Comparison of ENCODE assay signal across 18 cellular contexts in the genomic region with DNA sequence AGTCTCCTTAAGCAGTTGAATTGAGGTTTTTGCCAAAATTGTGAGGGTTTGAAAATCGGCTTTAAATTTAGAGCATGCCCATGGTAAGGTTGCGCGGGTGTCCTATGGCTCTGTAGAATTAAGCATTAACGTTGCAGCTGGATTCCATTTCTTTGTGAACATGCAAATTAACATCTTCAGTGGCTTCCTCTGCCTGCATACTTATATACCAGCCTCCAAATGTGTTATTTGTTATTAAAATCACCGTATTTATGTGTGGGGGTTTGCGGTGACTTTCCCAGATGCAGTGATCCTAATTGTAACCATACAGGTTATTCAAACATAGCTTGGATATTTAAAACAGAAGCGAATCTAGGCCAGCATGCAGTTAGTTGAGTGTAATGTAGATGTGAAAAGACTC.
"Had no signal": no experiment of that assay in that cellular context is flagged by ENCODE, and none has a peak within 500 bp of the region (broad histone marks: within the 10 kb centered on the region; RNA-seq: fewer than 3 reads in every experiment).

No MANE protein-coding gene starts in this region.

- H3K36me3 ChIP-seq: breast epithelium, esophagus squamous epithelium, left lung, stomach, uterus had no signal

- H3K4me3 ChIP-seq: breast epithelium, esophagus squamous epithelium, left lung, stomach, uterus had no signal

- H3K27me3 ChIP-seq: breast epithelium, esophagus squamous epithelium, left lung, stomach, uterus had no signal

- H3K9me3 Mint-ChIP-seq: activated CD4-positive, alpha-beta memory T cell treated with anti-CD3 and anti-CD28 coated beads, Interleukin-2, amount 10 ng/mL, durations not matched to agents 7 days and 5 days; activated naive CD8-positive, alpha-beta T cell treated with anti-CD3 and anti-CD28 coated beads, Interleukin-2, amount 10 ng/mL, durations not matched to agents 7 days and 5 days; activated T-cell treated with anti-CD3 and anti-CD28 coated beads, Interleukin-2, amount 50 U/mL, for 72 hours had no signal

- H3K9me3 ChIP-seq: breast epithelium, esophagus squamous epithelium, left lung, stomach, uterus had no signal

- DNase-seq: activated CD4-positive, alpha-beta memory T cell treated with anti-CD3 and anti-CD28 coated beads, Interleukin-2, amount 10 ng/mL, durations not matched to agents 7 days and 5 days; activated CD4-positive, alpha-beta T cell treated with anti-CD3 and anti-CD28 coated beads for 36 hours; activated CD8-positive, alpha-beta memory T cell treated with anti-CD3 and anti-CD28 coated beads, Interleukin-2, amount 50 U/mL, for 4 hours; activated gamma-delta T cell treated with Interleukin-2 at 50 U/mL for 16 hours; activated naive CD8-positive, alpha-beta T cell treated with anti-CD3 and anti-CD28 coated beads, Interleukin-2, amount 10 ng/mL, durations not matched to agents 7 days and 5 days; activated T-cell treated with anti-CD3 and anti-CD28 coated beads, Interleukin-2, amount 50 U/mL, for 72 hours; anterior cingulate cortex; dermis blood vessel endothelial cell; esophagus squamous epithelium; foreskin fibroblast; left lung; mesendoderm; small intestine; stomach; T1000; uterus had no signal

- H3K27ac Mint-ChIP-seq: activated CD4-positive, alpha-beta memory T cell treated with anti-CD3 and anti-CD28 coated beads, Interleukin-2, amount 10 ng/mL, durations not matched to agents 7 days and 5 days; activated CD4-positive, alpha-beta T cell treated with anti-CD3 and anti-CD28 coated beads for 36 hours; activated naive CD8-positive, alpha-beta T cell treated with anti-CD3 and anti-CD28 coated beads, Interleukin-2, amount 10 ng/mL, durations not matched to agents 7 days and 5 days; activated T-cell treated with anti-CD3 and anti-CD28 coated beads, Interleukin-2, amount 50 U/mL, for 72 hours had no signal

- H3K4me3 Mint-ChIP-seq: activated CD4-positive, alpha-beta memory T cell treated with anti-CD3 and anti-CD28 coated beads, Interleukin-2, amount 10 ng/mL, durations not matched to agents 7 days and 5 days; activated CD4-positive, alpha-beta T cell treated with anti-CD3 and anti-CD28 coated beads for 36 hours; activated naive CD8-positive, alpha-beta T cell treated with anti-CD3 and anti-CD28 coated beads, Interleukin-2, amount 10 ng/mL, durations not matched to agents 7 days and 5 days; activated T-cell treated with anti-CD3 and anti-CD28 coated beads, Interleukin-2, amount 50 U/mL, for 72 hours had no signal

- H3K36me3 Mint-ChIP-seq: activated naive CD8-positive, alpha-beta T cell treated with anti-CD3 and anti-CD28 coated beads, Interleukin-2, amount 10 ng/mL, durations not matched to agents 7 days and 5 days had no signal

- H3K4me1 Mint-ChIP-seq: activated CD4-positive, alpha-beta memory T cell treated with anti-CD3 and anti-CD28 coated beads, Interleukin-2, amount 10 ng/mL, durations not matched to agents 7 days and 5 days; activated naive CD8-positive, alpha-beta T cell treated with anti-CD3 and anti-CD28 coated beads, Interleukin-2, amount 10 ng/mL, durations not matched to agents 7 days and 5 days had no signal

- ATAC-seq: activated CD4-positive, alpha-beta T cell treated with anti-CD3 and anti-CD28 coated beads for 36 hours; activated T-cell treated with anti-CD3 and anti-CD28 coated beads, Interleukin-2, amount 50 U/mL, for 72 hours; left lung; right cardiac atrium had no signal
